In genomic region chr17:34582185-34582900, GRCh38 we compare ENCODE assay signal across 1 cellular context.
TF ChIP-seq lines count a peak whose summit lies in the region.

No MANE protein-coding gene starts in this region.

TF ChIP-seq in HEK293, 187 proteins besides CTCF, POLR2A, EP300 and RAD21 (continued from another document):
- TF ChIP-seq, protein P1, sequence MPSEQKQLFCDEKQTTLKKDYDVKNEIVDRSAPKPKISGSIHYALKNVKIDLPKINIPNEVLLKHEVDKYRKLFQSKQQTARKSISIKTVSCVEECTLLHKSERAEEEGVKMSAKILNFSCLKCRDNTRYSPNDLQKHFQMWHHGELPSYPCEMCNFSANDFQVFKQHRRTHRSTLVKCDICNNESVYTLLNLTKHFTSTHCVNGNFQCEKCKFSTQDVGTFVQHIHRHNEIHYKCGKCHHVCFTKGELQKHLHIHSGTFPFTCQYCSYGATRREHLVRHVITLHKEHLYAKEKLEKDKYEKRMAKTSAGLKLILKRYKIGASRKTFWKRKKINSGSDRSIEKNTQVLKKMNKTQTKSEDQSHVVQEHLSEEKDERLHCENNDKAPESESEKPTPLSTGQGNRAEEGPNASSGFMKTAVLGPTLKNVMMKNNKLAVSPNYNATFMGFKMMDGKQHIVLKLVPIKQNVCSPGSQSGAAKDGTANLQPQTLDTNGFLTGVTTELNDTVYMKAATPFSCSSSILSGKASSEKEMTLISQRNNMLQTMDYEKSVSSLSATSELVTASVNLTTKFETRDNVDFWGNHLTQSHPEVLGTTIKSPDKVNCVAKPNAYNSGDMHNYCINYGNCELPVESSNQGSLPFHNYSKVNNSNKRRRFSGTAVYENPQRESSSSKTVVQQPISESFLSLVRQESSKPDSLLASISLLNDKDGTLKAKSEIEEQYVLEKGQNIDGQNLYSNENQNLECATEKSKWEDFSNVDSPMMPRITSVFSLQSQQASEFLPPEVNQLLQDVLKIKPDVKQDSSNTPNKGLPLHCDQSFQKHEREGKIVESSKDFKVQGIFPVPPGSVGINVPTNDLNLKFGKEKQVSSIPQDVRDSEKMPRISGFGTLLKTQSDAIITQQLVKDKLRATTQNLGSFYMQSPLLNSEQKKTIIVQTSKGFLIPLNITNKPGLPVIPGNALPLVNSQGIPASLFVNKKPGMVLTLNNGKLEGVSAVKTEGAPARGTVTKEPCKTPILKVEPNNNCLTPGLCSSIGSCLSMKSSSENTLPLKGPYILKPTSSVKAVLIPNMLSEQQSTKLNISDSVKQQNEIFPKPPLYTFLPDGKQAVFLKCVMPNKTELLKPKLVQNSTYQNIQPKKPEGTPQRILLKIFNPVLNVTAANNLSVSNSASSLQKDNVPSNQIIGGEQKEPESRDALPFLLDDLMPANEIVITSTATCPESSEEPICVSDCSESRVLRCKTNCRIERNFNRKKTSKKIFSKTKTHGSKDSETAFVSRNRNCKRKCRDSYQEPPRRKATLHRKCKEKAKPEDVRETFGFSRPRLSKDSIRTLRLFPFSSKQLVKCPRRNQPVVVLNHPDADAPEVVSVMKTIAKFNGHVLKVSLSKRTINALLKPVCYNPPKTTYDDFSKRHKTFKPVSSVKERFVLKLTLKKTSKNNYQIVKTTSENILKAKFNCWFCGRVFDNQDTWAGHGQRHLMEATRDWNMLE (tag by site-specific recombination; conservative IDR thresholded peaks at IDR 0.05; ENCODE audit: low read depth): no peak
- 0 out of 2 replicates have a peak, but pooled peaks have one; percentile 14 for TF ChIP-seq ZNF423 (tag by site-specific recombination; IDR thresholded peaks at IDR 0.05)
